Comparison of ENCODE assay signal across 27 cellular contexts in the genomic region with DNA sequence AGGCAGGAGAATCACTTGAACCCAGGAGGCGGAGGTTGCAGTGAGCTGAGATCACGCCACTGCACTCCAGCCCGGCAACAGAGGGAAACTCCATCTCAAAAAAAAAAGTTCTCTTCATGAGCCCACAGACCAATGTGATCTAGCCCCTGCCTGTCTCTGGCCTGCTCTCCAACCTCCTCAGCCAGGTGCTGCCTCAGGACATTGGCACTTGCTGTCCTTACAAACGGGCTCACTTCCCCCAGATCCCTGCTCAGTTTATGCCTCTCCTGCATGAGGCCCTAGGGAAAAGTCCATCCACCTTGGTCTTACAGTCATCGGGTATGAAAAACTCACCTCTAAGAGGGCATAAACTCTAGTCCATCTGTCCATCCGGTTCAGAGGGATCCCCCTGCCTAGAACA. TPM values are rescaled to one million over a fixed set of nuclear protein-coding genes. Genes with fewer than 3 reads are reported as not detected.
"Had no signal": no experiment of that assay in that cellular context is flagged by ENCODE, and none has a peak within 500 bp of the region (broad histone marks: within the 10 kb centered on the region; RNA-seq: fewer than 3 reads in every experiment).

No MANE protein-coding gene starts in this region.

- H3K27me3 ChIP-seq: esophagus muscularis mucosa, foreskin keratinocyte, gastroesophageal sphincter, heart left ventricle, hepatocyte, tibial nerve, upper lobe of right lung, vagina had no signal

- ATAC-seq: foreskin keratinocyte; gastroesophageal sphincter; heart left ventricle; left lobe of liver; naive thymus-derived CD4-positive, alpha-beta T cell; psoas muscle; right cardiac atrium; stimulated activated naive B cell treated with anti-CD40 and anti-IgM and Interleukin-4, amounts not matched to agents 10 μg/mL and 1 μg/mL and 100 μg/mL, for 72 hours; upper lobe of right lung had no signal

- H3K36me3 Mint-ChIP-seq: naive thymus-derived CD4-positive, alpha-beta T cell; stimulated activated naive B cell treated with anti-CD40 and anti-IgM and Interleukin-4, amounts not matched to agents 10 μg/mL and 1 μg/mL and 100 μg/mL, for 72 hours had no signal

- H3K27me3 Mint-ChIP-seq: memory B cell; naive thymus-derived CD4-positive, alpha-beta T cell; stimulated activated naive B cell treated with anti-CD40 and anti-IgM and Interleukin-4, amounts not matched to agents 10 μg/mL and 1 μg/mL and 100 μg/mL, for 72 hours; stimulated activated naive CD8-positive, alpha-beta T cell treated with anti-CD3 and anti-CD28 coated beads, Interleukin-15, Interleukin-2, amounts not matched to agents 100 ng/mL and 50 ng/mL, for 24 hours had no signal

- H3K4me3 Mint-ChIP-seq: endodermal cell; memory B cell; naive thymus-derived CD4-positive, alpha-beta T cell; nephron; stimulated activated naive B cell treated with anti-CD40 and anti-IgM and Interleukin-4, amounts not matched to agents 10 μg/mL and 1 μg/mL and 100 μg/mL, for 72 hours; stimulated activated naive CD8-positive, alpha-beta T cell treated with anti-CD3 and anti-CD28 coated beads, Interleukin-15, Interleukin-2, amounts not matched to agents 100 ng/mL and 50 ng/mL, for 24 hours had no signal

- H3K27ac Mint-ChIP-seq: endodermal cell; naive thymus-derived CD4-positive, alpha-beta T cell; stimulated activated naive CD8-positive, alpha-beta T cell treated with anti-CD3 and anti-CD28 coated beads, Interleukin-15, Interleukin-2, amounts not matched to agents 100 ng/mL and 50 ng/mL, for 24 hours had no signal

- H3K4me2 ChIP-seq: hepatocyte had no signal

- H3K4me3 ChIP-seq: esophagus muscularis mucosa, gastroesophageal sphincter, heart left ventricle, hepatocyte, lung, psoas muscle, skin epidermis, thoracic aorta, tibial nerve, upper lobe of right lung, vagina had no signal

- DNase-seq: effector CD8-positive, alpha-beta T cell; endodermal cell; foreskin keratinocyte; kidney; midbrain; naive thymus-derived CD4-positive, alpha-beta T cell; nucleus accumbens; right cardiac atrium; stimulated activated CD4-positive, alpha-beta T cell treated with anti-CD3 and anti-CD28 coated beads, Interleukin-15, amount 100 ng/mL, for 24 hours; stimulated activated CD4-positive, alpha-beta T cell treated with anti-CD3 and anti-CD28 coated beads, Interleukin-2, amount 100 ng/mL, for 48 hours; stimulated activated naive B cell treated with anti-CD40 and anti-IgM and Interleukin-4, amounts not matched to agents 10 μg/mL and 1 μg/mL and 100 μg/mL, for 72 hours; upper lobe of right lung had no signal

- H3K36me3 ChIP-seq: esophagus muscularis mucosa, gastroesophageal sphincter, upper lobe of right lung, vagina had no signal

- H3K9me3 Mint-ChIP-seq: memory B cell; stimulated activated naive B cell treated with anti-CD40 and anti-IgM and Interleukin-4, amounts not matched to agents 10 μg/mL and 1 μg/mL and 100 μg/mL, for 72 hours; stimulated activated naive CD8-positive, alpha-beta T cell treated with anti-CD3 and anti-CD28 coated beads, Interleukin-15, Interleukin-2, amounts not matched to agents 100 ng/mL and 50 ng/mL, for 24 hours had no signal

- H2AFZ ChIP-seq: hepatocyte had no signal

- H3K4me1 ChIP-seq: psoas muscle had no signal

- H3K27ac ChIP-seq: epithelial cell of prostate, esophagus muscularis mucosa, foreskin keratinocyte, gastroesophageal sphincter, heart left ventricle, hepatocyte, psoas muscle, thoracic aorta, tibial nerve, upper lobe of right lung, vagina had no signal

- H3K9me3 ChIP-seq: esophagus muscularis mucosa, gastroesophageal sphincter, psoas muscle, thoracic aorta, tibial nerve, upper lobe of right lung, vagina had no signal

RNA-seq across cellular contexts. Expression of a gene that starts 32.5 kb away (rescaled TPM):
- polyA plus RNA-seq: naive thymus-derived CD4-positive, alpha-beta T cell had no signal
